In genomic region chr3:29183346-29184087, GRCh38 we compare ENCODE assay signal across 11 cellular contexts.
DNase-seq lines count a peak whose midpoint lies in the region; ATAC-seq and TF ChIP-seq lines count a peak whose summit lies in the region.
"Had no signal": no experiment of that assay in that cellular context is flagged by ENCODE, and none has a peak within 500 bp of the region (broad histone marks: within the 10 kb centered on the region; RNA-seq: fewer than 3 reads in every experiment).

No MANE protein-coding gene starts in this region.

- H3K14ac ChIP-seq in IMR-90 (replicated peaks; ENCODE audit: low read depth, low read length) = no peak overlapping the region

- no peak overlapping the region for H3K9ac ChIP-seq in IMR-90 (ENCODE audit: low read depth, low read length)

- H3K27ac ChIP-seq in CD4-positive, CD25-positive, alpha-beta regulatory T cell (ENCODE audit: insufficient read depth, low read length, poor library complexity, severe bottlenecking) = no peak overlapping the region
- H3K27ac ChIP-seq in IMR-90 (ENCODE audit: insufficient read depth, low read length) (0 out of 2 replicates have a peak overlapping the region, but pooled peaks have one; percentile 29), esophagus squamous epithelium (no peak overlapping the region)

- dilution Hi-C loops in IMR-90 (cut with HindIII; ENCODE audit: low sequenced_read_pairs, unreplicated experiment) = no loop called here

- H3K9me3 Mint-ChIP-seq in CD4-positive, CD25-positive, alpha-beta regulatory T cell = peaks cover 0 to 5% (median 0%) of the 10 kb centered on the region in 7 donors
- H3K9me3 Mint-ChIP-seq in activated naive CD8-positive, alpha-beta T cell treated with anti-CD3 and anti-CD28 coated beads, Interleukin-2, amount 10 ng/mL, durations not matched to agents 7 days and 5 days = peaks cover 1% of the 10 kb centered on the region

- H4K8ac ChIP-seq in IMR-90 (ENCODE audit: low read depth in 2 of 2, low read length in 2 of 2) = peak overlapping the region; percentile 15 to 20; a peak in 2 of 4 replicates

- H2BK5ac ChIP-seq in IMR-90 (ENCODE audit: low read depth, low read length, poor library complexity, severe bottlenecking) = peak overlapping the region; percentile 93

- no peaks in the 10 kb centered on the region for H3K27me3 Mint-ChIP-seq in CD4-positive, CD25-positive, alpha-beta regulatory T cell
- no peaks in the 10 kb centered on the region for H3K27me3 Mint-ChIP-seq in activated naive CD8-positive, alpha-beta T cell treated with anti-CD3 and anti-CD28 coated beads, Interleukin-2, amount 10 ng/mL, durations not matched to agents 7 days and 5 days
- H3K27me3 Mint-ChIP-seq: naive thymus-derived CD4-positive, alpha-beta T cell had no signal

- no peaks in the 10 kb centered on the region for H3K36me3 ChIP-seq in CD4-positive, CD25-positive, alpha-beta regulatory T cell (ENCODE audit: control insufficient read depth, insufficient read depth, low read length)
- no peaks in the 10 kb centered on the region for H3K36me3 ChIP-seq in IMR-90 (ENCODE audit: control insufficient read depth, insufficient read depth, low read length)
- no peaks in the 10 kb centered on the region for H3K36me3 ChIP-seq in esophagus squamous epithelium

- H3K9me3 ChIP-seq in CD4-positive, CD25-positive, alpha-beta regulatory T cell (ENCODE audit: control insufficient read depth in 2 of 2, low read length in 2 of 2) = no peaks in the 10 kb centered on the region
- H3K9me3 ChIP-seq in IMR-90 (ENCODE audit: control insufficient read depth, insufficient read depth, low read length) = no peaks in the 10 kb centered on the region
- no peaks in the 10 kb centered on the region for H3K9me3 ChIP-seq in esophagus squamous epithelium

- intact Hi-C loops in IMR-90 (cut with micrococcal nuclease) = no loop called here
- intact Hi-C loops in esophagus squamous epithelium (cut with DNase I) = no loop called here

- H3K27me3 ChIP-seq in CD4-positive, CD25-positive, alpha-beta regulatory T cell (ENCODE audit: control insufficient read depth, insufficient read depth, low read length) = no peaks in the 10 kb centered on the region
- H3K27me3 ChIP-seq in IMR-90 (ENCODE audit: control insufficient read depth, insufficient read depth, low read length) (no peaks in the 10 kb centered on the region), esophagus squamous epithelium (no peaks in the 10 kb centered on the region)

- no peaks in the 10 kb centered on the region for H3K4me1 ChIP-seq in CD4-positive, CD25-positive, alpha-beta regulatory T cell (ENCODE audit: control insufficient read depth, insufficient read depth, low read length, poor library complexity, severe bottlenecking)
- H3K4me1 ChIP-seq in IMR-90 (ENCODE audit: control insufficient read depth, insufficient read depth, low read length) (peaks cover 15% of the 10 kb centered on the region), esophagus squamous epithelium (no peaks in the 10 kb centered on the region)

- no peaks in the 10 kb centered on the region for H3K79me1 ChIP-seq in IMR-90 (ENCODE audit: low read depth in 1 of 2, low read length in 2 of 2)

- ATAC-seq in CD4-positive, CD25-positive, alpha-beta regulatory T cell (ENCODE audit: low read depth in 2 of 2) = peak; percentile 73 to 86
- ATAC-seq in IMR-90 (ENCODE audit: low read depth) (peak; percentile 50), HG02610 (IDR thresholded peaks at IDR 0.05; ENCODE audit: unreplicated experiment) (no peak)
- no peak for ATAC-seq in activated naive CD8-positive, alpha-beta T cell treated with anti-CD3 and anti-CD28 coated beads, Interleukin-2, amount 10 ng/mL, durations not matched to agents 7 days and 5 days (ENCODE audit: low read depth)
- ATAC-seq: naive thymus-derived CD4-positive, alpha-beta T cell had no signal

- DNase-seq in CD4-positive, CD25-positive, alpha-beta regulatory T cell = peak in 1 of 3 donors; percentile 73
- DNase-seq in IMR-90 = peak; percentile 93
- no peak for DNase-seq in activated naive CD8-positive, alpha-beta T cell treated with anti-CD3 and anti-CD28 coated beads, Interleukin-2, amount 10 ng/mL, durations not matched to agents 7 days and 5 days
- DNase-seq in kidney tubule cell (ENCODE audit: low spot score) = peak; percentile 35
- no peak for DNase-seq in NCI-H446 treated with DMSO at 0.1 percent for 48 hours (lab: John Stamatoyannopoulos, UW)
- no peak for DNase-seq in esophagus squamous epithelium (lab: John Stamatoyannopoulos, UW)
- DNase-seq in NCI-H2029 treated with DMSO at 0.1 percent for 48 hours (lab: John Stamatoyannopoulos, UW) = no peak
- DNase-seq: amygdala; naive thymus-derived CD4-positive, alpha-beta T cell; NCI-H1930 had no signal

- H2BK120ac ChIP-seq in IMR-90 (ENCODE audit: low read depth, low read length) = peak overlapping the region; percentile 30

- no peak overlapping the region; the same call in 2 of the 3 replicates for H2BK15ac ChIP-seq in IMR-90 (ENCODE audit: low read depth, low read length)

- in situ Hi-C loops in IMR-90 (cut with MboI; ENCODE audit: low sequenced_read_pairs) = no loop called here

- TF ChIP-seq CTCF in IMR-90 (conservative IDR thresholded peaks at IDR 0.05; ENCODE audit: low read depth, low read length) (no peak), esophagus squamous epithelium (IDR thresholded peaks at IDR 0.05) (no peak)

- no peak overlapping the region for H2AFZ ChIP-seq in IMR-90 (replicated peaks; ENCODE audit: low read length, poor library complexity)

- no peak overlapping the region for H2AK9ac ChIP-seq in IMR-90 (replicated peaks; ENCODE audit: low read depth, low read length, poor library complexity)

- peak overlapping the region; percentile 65 for H3K4me2 ChIP-seq in IMR-90 (ENCODE audit: low read depth, low read length)

- BruUV-seq in IMR-90 (replicated peaks; lab: Mats Ljungman, UMichigan) = no TSS peak

- no peaks in the 10 kb centered on the region for H4K20me1 ChIP-seq in IMR-90 (ENCODE audit: insufficient read depth, low read length)

- H3K4me3 Mint-ChIP-seq in CD4-positive, CD25-positive, alpha-beta regulatory T cell = peak overlapping the region in 3 of 4 donors; percentile 16 to 71 (median 22)
- H3K4me3 Mint-ChIP-seq in activated naive CD8-positive, alpha-beta T cell treated with anti-CD3 and anti-CD28 coated beads, Interleukin-2, amount 10 ng/mL, durations not matched to agents 7 days and 5 days = no peak overlapping the region

- no CpG with 5 or more reads among the region's 8 CpGs for WGBS in IMR-90 (ENCODE audit: extremely low coverage in 2 of 2, insufficient read length in 1 of 2), 2 experiments
- 44 to 51% methylated on average over 8 of the region's 8 CpGs for WGBS in esophagus squamous epithelium, 2 donors

- POLR2A ChIA-PET in IMR-90 (lab: Charles Lee; ENCODE audit: unreplicated experiment) = no interaction called here
- POLR2A ChIA-PET in activated naive CD8-positive, alpha-beta T cell treated with anti-CD3 and anti-CD28 coated beads, Interleukin-2, amount 10 ng/mL, durations not matched to agents 7 days and 5 days (lab: Charles Lee) = no interaction called here

- TF ChIP-seq POLR2A in IMR-90 (IDR thresholded peaks at IDR 0.05; ENCODE audit: low read depth, low read length) (no peak), esophagus squamous epithelium (IDR thresholded peaks at IDR 0.05) (no peak)

- H3K56ac ChIP-seq in IMR-90 (ENCODE audit: extremely low read depth, insufficient read depth, low read length) = peak overlapping the region; percentile 52; the same call in 1 of the 2 replicates

- H3K27ac Mint-ChIP-seq in CD4-positive, CD25-positive, alpha-beta regulatory T cell = peak overlapping the region in 2 of 3 donors; percentile 44 to 79
- H3K27ac Mint-ChIP-seq in activated naive CD8-positive, alpha-beta T cell treated with anti-CD3 and anti-CD28 coated beads, Interleukin-2, amount 10 ng/mL, durations not matched to agents 7 days and 5 days = peak overlapping the region; percentile 42

- no peak overlapping the region for H2AK5ac ChIP-seq in IMR-90 (ENCODE audit: low read depth, low read length)

- H3K18ac ChIP-seq in IMR-90 (ENCODE audit: low read depth, low read length) = peak overlapping the region; percentile 61; the same call in 1 of the 2 replicates

- CTCF ChIA-PET in IMR-90 (lab: Yijun Ruan, JAX) = no interaction called here

- no peak overlapping the region for H2BK20ac ChIP-seq in IMR-90 (ENCODE audit: low read depth, low read length)

- no peaks in the 10 kb centered on the region for H3K36me3 Mint-ChIP-seq in CD4-positive, CD25-positive, alpha-beta regulatory T cell
- no peaks in the 10 kb centered on the region for H3K36me3 Mint-ChIP-seq in activated naive CD8-positive, alpha-beta T cell treated with anti-CD3 and anti-CD28 coated beads, Interleukin-2, amount 10 ng/mL, durations not matched to agents 7 days and 5 days

- peak overlapping the region; percentile 70; the same call in 1 of the 2 replicates for H4K5ac ChIP-seq in IMR-90 (ENCODE audit: low read depth, low read length)

- no peak for TF ChIP-seq RAD21 in IMR-90 (IDR thresholded peaks at IDR 0.05; ENCODE audit: low read length)

- peak overlapping the region; percentile 29 for H3K4me3 ChIP-seq in CD4-positive, CD25-positive, alpha-beta regulatory T cell (ENCODE audit: low read depth, low read length)
- H3K4me3 ChIP-seq in IMR-90 (ENCODE audit: insufficient read depth, low read depth, low read length) (no peak overlapping the region), esophagus squamous epithelium (no peak overlapping the region)

- H3K4ac ChIP-seq in IMR-90 (ENCODE audit: low read depth, low read length) = peak overlapping the region; percentile 6; the same call in 1 of the 2 replicates

- no peak overlapping the region for H3K23ac ChIP-seq in IMR-90 (ENCODE audit: low read depth, low read length)

- H3K4me1 Mint-ChIP-seq in CD4-positive, CD25-positive, alpha-beta regulatory T cell = peaks cover 0 to 25% (median 11%) of the 10 kb centered on the region in 4 donors
- H3K4me1 Mint-ChIP-seq in activated naive CD8-positive, alpha-beta T cell treated with anti-CD3 and anti-CD28 coated beads, Interleukin-2, amount 10 ng/mL, durations not matched to agents 7 days and 5 days = peaks cover 2% of the 10 kb centered on the region

- no peak overlapping the region for H4K91ac ChIP-seq in IMR-90 (ENCODE audit: insufficient read depth, low read depth, low read length)

- H3K9me1 ChIP-seq in IMR-90 (ENCODE audit: insufficient read depth, low read length) = 0 out of 2 replicates have a peak, but pooled peaks cover 2% of the 10 kb centered on the region

TF ChIP-seq in IMR-90, 13 proteins besides CTCF, POLR2A, EP300 and RAD21 (continues in another document):
- TF ChIP-seq, protein P1, sequence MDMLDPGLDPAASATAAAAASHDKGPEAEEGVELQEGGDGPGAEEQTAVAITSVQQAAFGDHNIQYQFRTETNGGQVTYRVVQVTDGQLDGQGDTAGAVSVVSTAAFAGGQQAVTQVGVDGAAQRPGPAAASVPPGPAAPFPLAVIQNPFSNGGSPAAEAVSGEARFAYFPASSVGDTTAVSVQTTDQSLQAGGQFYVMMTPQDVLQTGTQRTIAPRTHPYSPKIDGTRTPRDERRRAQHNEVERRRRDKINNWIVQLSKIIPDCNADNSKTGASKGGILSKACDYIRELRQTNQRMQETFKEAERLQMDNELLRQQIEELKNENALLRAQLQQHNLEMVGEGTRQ (IDR thresholded peaks at IDR 0.05; ENCODE audit: low read depth, low read length) = no peak
- no peak for TF ChIP-seq RCOR1 (IDR thresholded peaks at IDR 0.05; ENCODE audit: insufficient replicate concordance, low read length)
- no peak for TF ChIP-seq BHLHE40 (IDR thresholded peaks at IDR 0.05; ENCODE audit: low read depth, low read length)
- no peak for TF ChIP-seq MXI1 (IDR thresholded peaks at IDR 0.05; ENCODE audit: borderline replicate concordance, low read depth, low read length)

Comparison
In these comparisons a context has a peak if more than half of its experiments do, and no peak if none do; other contexts are left out.
1. ATAC-seq: peak in CD4-positive, CD25-positive, alpha-beta regulatory T cell (2 of 2) and IMR-90 (single experiment); none in activated naive CD8-positive, alpha-beta T cell treated with anti-CD3 and anti-CD28 coated beads, Interleukin-2, amount 10 ng/mL, durations not matched to agents 7 days and 5 days (single experiment) and HG02610 (single experiment).
2. DNase-seq: peak in IMR-90 (single experiment) and kidney tubule cell (single experiment); none in activated naive CD8-positive, alpha-beta T cell treated with anti-CD3 and anti-CD28 coated beads, Interleukin-2, amount 10 ng/mL, durations not matched to agents 7 days and 5 days (single experiment), NCI-H446 treated with DMSO at 0.1 percent for 48 hours (single experiment), esophagus squamous epithelium (single experiment) and NCI-H2029 treated with DMSO at 0.1 percent for 48 hours (single experiment).